ENCODE assay signal across 11 cellular contexts in the genomic region with DNA sequence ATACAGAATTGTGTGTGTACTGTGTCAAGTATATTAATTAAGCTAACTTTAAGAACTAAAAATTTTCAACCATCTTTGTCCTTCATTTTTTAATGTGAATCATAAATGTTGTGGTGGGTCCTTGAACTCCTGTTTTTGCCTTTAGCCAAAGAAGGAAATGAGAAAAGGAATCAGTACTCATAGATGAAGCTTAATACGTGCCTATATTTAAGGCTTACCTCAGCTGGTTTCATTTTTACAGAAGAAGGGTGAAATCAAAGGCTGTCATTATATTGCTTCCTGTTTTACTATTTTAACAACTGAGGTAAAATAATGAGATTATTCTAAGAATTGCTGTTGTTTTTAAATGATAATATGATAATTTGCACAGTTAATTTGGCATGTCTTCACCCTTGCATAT. TPM values are rescaled to one million over a fixed set of nuclear protein-coding genes. Genes with fewer than 3 reads are reported as not detected.
DNase-seq lines count a peak whose midpoint lies in the region; ATAC-seq and TF ChIP-seq lines count a peak whose summit lies in the region.
"Had no signal": no experiment of that assay in that cellular context is flagged by ENCODE, and none has a peak within 500 bp of the region (broad histone marks: within the 10 kb centered on the region; RNA-seq: fewer than 3 reads in every experiment).

No MANE protein-coding gene starts in this region.

- no peaks in the 10 kb centered on the region for H3K36me3 ChIP-seq in MM.1S (replicated peaks; ENCODE audit: insufficient read depth, low read length)
- H3K36me3 ChIP-seq in transverse colon = no peaks in the 10 kb centered on the region

- WGBS in transverse colon (ENCODE audit: low coverage in 1 of 2), 2 donors = 54 to 63% methylated on average over 1 of the region's 1 CpG

- H3K4me2 ChIP-seq in MM.1S (ENCODE audit: low read depth, low read length) = peak overlapping the region; percentile 50; the same call in 1 of the 2 replicates

- ATAC-seq in GM18858 (IDR thresholded peaks at IDR 0.05; ENCODE audit: unreplicated experiment) (peak; percentile 74), GM21786 (IDR thresholded peaks at IDR 0.05; ENCODE audit: unreplicated experiment) (peak; percentile 77), HG03196 (IDR thresholded peaks at IDR 0.05; ENCODE audit: unreplicated experiment) (no peak)

- no peak overlapping the region for H3K9ac ChIP-seq in MM.1S (ENCODE audit: low read length)

- TF ChIP-seq POLR2A in transverse colon (IDR thresholded peaks at IDR 0.05) = no peak

- H3K27ac ChIP-seq in MM.1S (ENCODE audit: low read length) = no peak overlapping the region
- H3K27ac ChIP-seq in transverse colon = no peak overlapping the region

- no peak for TF ChIP-seq EP300 in transverse colon (IDR thresholded peaks at IDR 0.05; ENCODE audit: low read depth)

- H4K20me1 ChIP-seq in MM.1S (ENCODE audit: insufficient read depth, low read length) = 0 out of 2 replicates have a peak, but pooled peaks cover 3% of the 10 kb centered on the region

- H3K27me3 ChIP-seq in MM.1S (replicated peaks; ENCODE audit: insufficient read depth, low read length) (peaks cover 28% of the 10 kb centered on the region), transverse colon (no peaks in the 10 kb centered on the region)

- H3K9me3 ChIP-seq in MM.1S (replicated peaks; ENCODE audit: insufficient read depth, low read length) = no peaks in the 10 kb centered on the region
- no peaks in the 10 kb centered on the region for H3K9me3 ChIP-seq in transverse colon

- no peak overlapping the region for H2AFZ ChIP-seq in MM.1S (ENCODE audit: low read length)

- in situ Hi-C loops in transverse colon (cut with MboI; ENCODE audit: low pct_ligation_motif_present in 1 of 4, low pct_unique_long_range_greater_than_20kb in 1 of 4, low sequenced_read_pairs in 3 of 4) = loop anchor here in 1 of 4 donors (25.0 kb wide), 1 partner anchor 659 kb away; a partner anchor contains a TSS

- TF ChIP-seq CTCF in MM.1S (IDR thresholded peaks at IDR 0.05; ENCODE audit: low read length) (no peak), transverse colon (IDR thresholded peaks at IDR 0.05) (no peak)

- H3K4me1 ChIP-seq in MM.1S (ENCODE audit: low read length) (0 out of 2 replicates have a peak, but pooled peaks cover 9% of the 10 kb centered on the region), transverse colon (peaks cover 0 to 12% (median under 1%) of the 10 kb centered on the region in 4 donors)

- intact Hi-C loops in transverse colon (cut with DNase I; ENCODE audit: low total_unique reads) = no loop called here

- DNase-seq in MM.1S (peak; percentile 34), lung microvascular endothelial cell (ENCODE audit: low read depth in 2 of 2) (peak; percentile 18 to 20), NCI-H1105 treated with DMSO at 0.1 percent for 48 hours (lab: John Stamatoyannopoulos, UW) (no peak), nucleus accumbens (lab: John Stamatoyannopoulos, UW) (no peak), transverse colon (no peak)
- DNase-seq: endodermal cell, NCI-H1417 treated with DMSO at 0.1 percent for 48 hours had no signal

- H3K4me3 ChIP-seq in MM.1S (ENCODE audit: low read length) (no peak overlapping the region), transverse colon (no peak overlapping the region)
- H3K4me3 ChIP-seq: lung had no signal

- H3F3A ChIP-seq in MM.1S (ENCODE audit: insufficient read depth, low read length) = no peaks in the 10 kb centered on the region

- H3K9me2 ChIP-seq in MM.1S (replicated peaks; ENCODE audit: insufficient read depth, low read length) = no peaks in the 10 kb centered on the region

- H3K79me2 ChIP-seq in MM.1S (ENCODE audit: low read length) = no peaks in the 10 kb centered on the region

RNA-seq across cellular contexts. Expression of a gene that starts 6.3 kb away (rescaled TPM):
- total RNA-seq in lung microvascular endothelial cell = 16.8 and 27.4 TPM in 2 replicates
- total RNA-seq in transverse colon = 10 to 100 TPM; 11.3 to 83.8 (median 69.0) TPM

Comparison
In these comparisons a context has a peak if more than half of its experiments do, and no peak if none do; other contexts are left out.
1. DNase-seq: peak in MM.1S (single experiment) and lung microvascular endothelial cell (2 of 2); none in NCI-H1105 treated with DMSO at 0.1 percent for 48 hours (single experiment), nucleus accumbens (0 of 56) and transverse colon (single experiment).